In the genomic region with DNA sequence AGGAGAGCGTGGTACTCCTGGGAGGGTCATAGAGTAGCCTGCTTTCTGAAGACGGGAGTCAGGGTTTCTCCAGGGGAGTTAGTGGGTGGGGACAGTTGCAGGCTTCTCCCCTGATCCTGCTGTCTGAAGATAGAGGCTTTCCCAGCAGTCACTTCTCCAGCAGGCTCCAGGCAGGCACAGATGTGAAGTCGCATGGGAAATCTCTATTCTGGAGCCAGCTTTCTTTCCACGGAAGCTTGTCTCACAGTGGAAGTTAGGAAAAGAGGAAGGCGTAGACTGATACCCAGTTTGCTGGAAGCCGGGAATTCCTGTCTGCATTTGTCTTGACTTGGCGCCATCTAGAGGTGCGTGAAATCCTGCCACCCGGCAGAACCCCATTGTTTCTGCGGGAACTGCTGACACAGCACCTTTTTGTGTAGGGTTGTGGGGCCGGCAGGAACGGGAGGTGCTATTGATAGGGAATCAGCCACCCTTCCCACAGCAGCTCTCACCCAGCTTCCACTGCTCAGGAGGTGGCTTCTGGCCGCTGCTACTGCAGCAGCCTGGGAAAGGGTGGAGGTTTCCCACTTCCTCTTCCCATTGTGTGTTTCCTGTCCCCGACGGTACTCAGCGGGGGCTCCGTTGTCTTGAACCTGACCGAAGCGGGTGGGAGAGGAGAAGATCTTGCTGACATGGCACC, we compare ENCODE assay signal across 8 cellular contexts. TPM values are rescaled to one million over a fixed set of nuclear protein-coding genes. Genes with fewer than 3 reads are reported as not detected.
DNase-seq lines count a peak whose midpoint lies in the region; ATAC-seq and TF ChIP-seq lines count a peak whose summit lies in the region.

No MANE protein-coding gene starts in this region.

- DNase-seq in AG10803 (ENCODE audit: low read depth): peak; percentile 89
- DNase-seq in HCEC 1CT: peak; percentile 76
- DNase-seq in NCI-H774 (lab: John Stamatoyannopoulos, UW): peak; percentile 59
- peak; percentile 26 to 43 for DNase-seq in activated CD8-positive, alpha-beta memory T cell treated with anti-CD3 and anti-CD28 coated beads for 4 hours (ENCODE audit: low read depth in 2 of 2)
- DNase-seq in endothelial cell (ENCODE audit: low spot score): peak; percentile 82
- peak; percentile 88 for DNase-seq in mesendoderm
- peak; percentile 33 to 40 for DNase-seq in stimulated activated CD8-positive, alpha-beta memory T cell treated with anti-CD3 and anti-CD28 coated beads, Interleukin-15, amount 100 ng/mL, for 48 hours (ENCODE audit: low read depth in 2 of 2)

- TF ChIP-seq CTCF in AG10803 (conservative IDR thresholded peaks at IDR 0.05; ENCODE audit: low read length) (peak; percentile 91), endothelial cell (IDR thresholded peaks at IDR 0.05; ENCODE audit: unreplicated experiment) (peak; percentile 74)

- H3K4me1 Mint-ChIP-seq in endothelial cell (ENCODE audit: unreplicated experiment): peaks cover 48% of the 10 kb centered on the region

- WGBS in mesendoderm (ENCODE audit: extremely low coverage, insufficient coverage, low lambda C conversion rate): no CpG with 5 or more reads among the region's 19 CpGs

- no peak overlapping the region for H4K5ac ChIP-seq in mesendoderm (ENCODE audit: low read length)

- no peak overlapping the region for H3K23ac ChIP-seq in mesendoderm (ENCODE audit: low read length)

- peaks cover 24% of the 10 kb centered on the region for H3K36me3 Mint-ChIP-seq in endothelial cell (ENCODE audit: low read depth, unreplicated experiment)

- peak overlapping the region; percentile 36 for H3K9ac ChIP-seq in mesendoderm (ENCODE audit: low read length)

- H3K36me3 ChIP-seq in mesendoderm (ENCODE audit: control insufficient read depth, insufficient read depth, low read length): no peaks in the 10 kb centered on the region

- no peak overlapping the region for H3K4ac ChIP-seq in mesendoderm (ENCODE audit: low read depth, low read length)

- no peak for ATAC-seq in HG02852 (IDR thresholded peaks at IDR 0.05; ENCODE audit: unreplicated experiment)

- H3K27me3 Mint-ChIP-seq in endothelial cell (ENCODE audit: unreplicated experiment): peaks cover 7% of the 10 kb centered on the region

- H3K56ac ChIP-seq in mesendoderm (ENCODE audit: low read length): peak overlapping the region; percentile 63

- H3K4me1 ChIP-seq in mesendoderm (ENCODE audit: control insufficient read depth, low read depth, low read length): no peaks in the 10 kb centered on the region

- no peaks in the 10 kb centered on the region for H3K79me1 ChIP-seq in mesendoderm (ENCODE audit: low read length)

- H3K27me3 ChIP-seq in mesendoderm (ENCODE audit: insufficient read depth, low read length, poor library complexity): no peaks in the 10 kb centered on the region

- no peak overlapping the region for H3K4me3 ChIP-seq in AG10803 (ENCODE audit: low read length)
- H3K4me3 ChIP-seq in mesendoderm (ENCODE audit: low read length): no peak overlapping the region

- no peak overlapping the region for H2BK15ac ChIP-seq in mesendoderm (replicated peaks; ENCODE audit: low read depth)

- H3K18ac ChIP-seq in mesendoderm (ENCODE audit: low read length): no peak overlapping the region

- H3K79me2 ChIP-seq in mesendoderm (ENCODE audit: control insufficient read depth, insufficient read depth, low read length): no peaks in the 10 kb centered on the region

- no peak overlapping the region for H3K4me2 ChIP-seq in mesendoderm (ENCODE audit: low read length)

- peak overlapping the region; percentile 84 for H3K4me3 Mint-ChIP-seq in endothelial cell (ENCODE audit: unreplicated experiment)

- H2BK120ac ChIP-seq in mesendoderm (ENCODE audit: low read depth, low read length): no peak overlapping the region

- H3K9me3 Mint-ChIP-seq in endothelial cell (ENCODE audit: unreplicated experiment): no peaks in the 10 kb centered on the region

- H2AK5ac ChIP-seq in mesendoderm (ENCODE audit: low read length): no peak overlapping the region

- peak overlapping the region; percentile 97 for H3K27ac Mint-ChIP-seq in endothelial cell (ENCODE audit: unreplicated experiment)

- peak overlapping the region; percentile 20 for H2BK5ac ChIP-seq in mesendoderm (ENCODE audit: low read length)

- H4K8ac ChIP-seq in mesendoderm (ENCODE audit: low read depth, low read length): no peak overlapping the region

- H3K27ac ChIP-seq in mesendoderm (ENCODE audit: low read depth, low read length): no peak overlapping the region

RNA-seq across cellular contexts. Expression of a gene that starts 28.5 kb away (rescaled TPM):
- total RNA-seq in endothelial cell (ENCODE audit: unreplicated experiment): 1.0 TPM
- polyA plus RNA-seq in mesendoderm (2013, experiment 1 of 2): 2.4 TPM
- 2.5 TPM for polyA plus RNA-seq in mesendoderm (2013, experiment 2 of 2)

RNA-seq across cellular contexts. Expression of a gene that starts 57.3 kb away (rescaled TPM):
- 46.7 TPM for total RNA-seq in endothelial cell (ENCODE audit: unreplicated experiment)
- 40.2 TPM for polyA plus RNA-seq in mesendoderm (2013, experiment 1 of 2)
- polyA plus RNA-seq in mesendoderm (2013, experiment 2 of 2): 43.4 TPM

Comparison
In these comparisons a context has a peak if more than half of its experiments do, and no peak if none do; other contexts are left out.
1. DNase-seq: peak in every context shown above with its lines; median percentile 89 in AG10803; 88 in mesendoderm; 82 in endothelial cell; 76 in HCEC 1CT; 59 in NCI-H774; 36 in stimulated activated CD8-positive, alpha-beta memory T cell treated with anti-CD3 and anti-CD28 coated beads, Interleukin-15, amount 100 ng/mL, for 48 hours; 34 in activated CD8-positive, alpha-beta memory T cell treated with anti-CD3 and anti-CD28 coated beads for 4 hours.